In the genomic region with DNA sequence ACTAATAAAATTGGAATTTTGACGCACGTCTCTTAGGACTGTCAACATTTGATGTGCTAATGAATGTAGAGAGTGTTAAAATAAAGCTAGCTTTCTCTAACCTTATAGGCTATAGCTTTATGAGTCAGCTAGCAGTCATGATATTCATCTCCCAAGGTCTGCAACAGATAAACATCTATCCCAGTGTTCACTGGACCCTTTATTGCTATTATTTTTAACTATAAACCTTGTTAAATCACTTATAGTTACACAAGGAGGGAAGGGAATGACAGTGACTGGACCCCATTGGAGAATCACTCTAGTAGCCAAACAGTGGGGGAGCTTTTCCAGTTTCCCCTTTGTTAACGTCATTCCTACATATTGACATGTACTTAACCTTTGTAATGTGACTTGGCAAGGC, we compare ENCODE assay signal across 21 cellular contexts.
DNase-seq lines count a peak whose midpoint lies in the region; ATAC-seq and TF ChIP-seq lines count a peak whose summit lies in the region.
"Had no signal": no experiment of that assay in that cellular context is flagged by ENCODE, and none has a peak within 500 bp of the region (broad histone marks: within the 10 kb centered on the region; RNA-seq: fewer than 3 reads in every experiment).

No MANE protein-coding gene starts in this region.

- no peak overlapping the region for H3K23ac ChIP-seq in mesenchymal stem cell (ENCODE audit: low read length in 2 of 2)

- H3K79me1 ChIP-seq in mesenchymal stem cell (replicated peaks; ENCODE audit: low read length, poor library complexity, severe bottlenecking), result no peaks in the 10 kb centered on the region

- in situ Hi-C loops in Caki2 (cut with HindIII; ENCODE audit: low pct_unique_long_range_greater_than_20kb, low sequenced_read_pairs), result no loop called here

- no peak overlapping the region for H2BK5ac ChIP-seq in mesenchymal stem cell (ENCODE audit: low read depth, low read length, poor library complexity, severe bottlenecking)

- no peak overlapping the region for H3K4ac ChIP-seq in mesenchymal stem cell (ENCODE audit: low read depth in 1 of 2, low read length in 2 of 2)

- no peak overlapping the region for H3K4me3 ChIP-seq in fibroblast of mammary gland (ENCODE audit: control insufficient read depth, low read depth, low read length)
- no peak overlapping the region for H3K4me3 ChIP-seq in mesenchymal stem cell (ENCODE audit: insufficient read depth in 1 of 2, low read depth in 1 of 2, low read length in 2 of 2)
- H3K4me3 ChIP-seq: GM12878, GM23248, HAP-1 had no signal

- no peak overlapping the region for H3K4me2 ChIP-seq in mesenchymal stem cell (ENCODE audit: low read length, poor library complexity, severe bottlenecking)

- H2BK15ac ChIP-seq in mesenchymal stem cell (ENCODE audit: low read depth, poor library complexity, severe bottlenecking), result no peak overlapping the region

- H4K91ac ChIP-seq in mesenchymal stem cell (ENCODE audit: low read length), result no peak overlapping the region

- no peak overlapping the region for H2BK120ac ChIP-seq in mesenchymal stem cell (ENCODE audit: low read depth, low read length)

- no peak overlapping the region for H3K14ac ChIP-seq in mesenchymal stem cell (ENCODE audit: low read length in 2 of 2)

- H3K27me3 ChIP-seq in mesenchymal stem cell (ENCODE audit: control insufficient read depth in 1 of 2, insufficient read depth in 1 of 2, low read length in 2 of 2), result no peaks in the 10 kb centered on the region
- H3K27me3 ChIP-seq: BE2C had no signal

- ATAC-seq in SK-N-SH treated with all-trans-retinoic acid at 6 μM for 48 hours, result no peak
- ATAC-seq: GM12878 had no signal

- no peak overlapping the region for H2BK12ac ChIP-seq in mesenchymal stem cell (ENCODE audit: low read length in 2 of 2)

- no peaks in the 10 kb centered on the region for H3K36me3 ChIP-seq in mesenchymal stem cell (ENCODE audit: control insufficient read depth in 1 of 2, insufficient read depth in 2 of 2, low read depth in 1 of 2, low read length in 2 of 2)
- H3K36me3 ChIP-seq: BE2C, HAP-1 had no signal

- no peak overlapping the region for H3K18ac ChIP-seq in mesenchymal stem cell (ENCODE audit: low read depth in 1 of 2, low read length in 2 of 2)

- DNase-seq in Caki2 (ENCODE audit: low read depth) (peak; percentile 59), fibroblast of mammary gland (ENCODE audit: low read depth) (peak; percentile 14), mesenchymal stem cell (peak; percentile 44), renal cortical epithelial cell (ENCODE audit: low read depth) (peak; percentile 37), NCI-H2171 treated with DMSO at 0.1 percent for 48 hours (lab: John Stamatoyannopoulos, UW) (no peak), SW 1271 (lab: John Stamatoyannopoulos, UW) (no peak), GM03348 (ENCODE audit: low spot score) (no peak)
- DNase-seq: ACHN; BE2C; C1 segment of cervical spinal cord; Caco-2; CD4-positive, CD25-positive, alpha-beta regulatory T cell; CD8-positive, alpha-beta memory T cell; DMS153; DMS79 treated with DMSO at 0.1 percent for 48 hours; GF-D8; GM23248; KG1 had no signal

- H2AK5ac ChIP-seq in mesenchymal stem cell (ENCODE audit: low read length, severe bottlenecking), result no peak overlapping the region

- H3K27ac ChIP-seq in mesenchymal stem cell (ENCODE audit: low read length, poor library complexity, severe bottlenecking), result no peak overlapping the region
- H3K27ac ChIP-seq: GM23248 had no signal

- no peak for TF ChIP-seq CTCF in fibroblast of mammary gland (conservative IDR thresholded peaks at IDR 0.05; ENCODE audit: control insufficient read depth, insufficient read depth, low read depth, low read length)

- no peak overlapping the region for H3K9ac ChIP-seq in mesenchymal stem cell (ENCODE audit: low read length)
- H3K9ac ChIP-seq: GM23248 had no signal

- H2AFZ ChIP-seq in mesenchymal stem cell (ENCODE audit: low read depth, low read length), result no peak overlapping the region
- H2AFZ ChIP-seq: GM23248 had no signal

- WGBS in mesenchymal stem cell, result 17% methylated on average over 1 of the region's 3 CpGs

- peaks cover 3% of the 10 kb centered on the region for H3K4me1 ChIP-seq in mesenchymal stem cell (ENCODE audit: control insufficient read depth, insufficient read depth, low read depth, low read length)
- H3K4me1 ChIP-seq: BE2C, Caco-2 had no signal

- H4K8ac ChIP-seq in mesenchymal stem cell (ENCODE audit: low read length), result no peak overlapping the region

- no peaks in the 10 kb centered on the region for H3K9me3 ChIP-seq in mesenchymal stem cell (ENCODE audit: control insufficient read depth, low read length)
- H3K9me3 ChIP-seq: BE2C, Caco-2, HAP-1 had no signal

TF ChIP-seq in SK-N-SH treated with all-trans-retinoic acid at 6 μM for 48 hours, 23 proteins besides CTCF, POLR2A, EP300 and RAD21 (continues in another document):
- TF ChIP-seq, protein P1, sequence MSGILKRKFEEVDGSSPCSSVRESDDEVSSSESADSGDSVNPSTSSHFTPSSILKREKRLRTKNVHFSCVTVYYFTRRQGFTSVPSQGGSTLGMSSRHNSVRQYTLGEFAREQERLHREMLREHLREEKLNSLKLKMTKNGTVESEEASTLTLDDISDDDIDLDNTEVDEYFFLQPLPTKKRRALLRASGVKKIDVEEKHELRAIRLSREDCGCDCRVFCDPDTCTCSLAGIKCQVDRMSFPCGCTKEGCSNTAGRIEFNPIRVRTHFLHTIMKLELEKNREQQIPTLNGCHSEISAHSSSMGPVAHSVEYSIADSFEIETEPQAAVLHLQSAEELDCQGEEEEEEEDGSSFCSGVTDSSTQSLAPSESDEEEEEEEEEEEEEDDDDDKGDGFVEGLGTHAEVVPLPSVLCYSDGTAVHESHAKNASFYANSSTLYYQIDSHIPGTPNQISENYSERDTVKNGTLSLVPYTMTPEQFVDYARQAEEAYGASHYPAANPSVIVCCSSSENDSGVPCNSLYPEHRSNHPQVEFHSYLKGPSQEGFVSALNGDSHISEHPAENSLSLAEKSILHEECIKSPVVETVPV (CRISPR knock-in tag; IDR thresholded peaks at IDR 0.05), result no peak
- no peak for TF ChIP-seq OSR1 (CRISPR knock-in tag; IDR thresholded peaks at IDR 0.05)
- no peak for TF ChIP-seq ESRRG (CRISPR knock-in tag; IDR thresholded peaks at IDR 0.05)
- no peak for TF ChIP-seq ISL1 (CRISPR knock-in tag; IDR thresholded peaks at IDR 0.05)
- no peak for TF ChIP-seq ZNF565 (CRISPR knock-in tag; conservative IDR thresholded peaks at IDR 0.05; ENCODE audit: low read depth)
- TF ChIP-seq ZC3H10 (CRISPR knock-in tag; IDR thresholded peaks at IDR 0.05), result no peak
- TF ChIP-seq TCF4 (CRISPR knock-in tag; IDR thresholded peaks at IDR 0.05; ENCODE audit: borderline replicate concordance), result no peak
- no peak for TF ChIP-seq BACH2 (CRISPR knock-in tag; IDR thresholded peaks at IDR 0.05; ENCODE audit: borderline replicate concordance)
- TF ChIP-seq, protein P2, sequence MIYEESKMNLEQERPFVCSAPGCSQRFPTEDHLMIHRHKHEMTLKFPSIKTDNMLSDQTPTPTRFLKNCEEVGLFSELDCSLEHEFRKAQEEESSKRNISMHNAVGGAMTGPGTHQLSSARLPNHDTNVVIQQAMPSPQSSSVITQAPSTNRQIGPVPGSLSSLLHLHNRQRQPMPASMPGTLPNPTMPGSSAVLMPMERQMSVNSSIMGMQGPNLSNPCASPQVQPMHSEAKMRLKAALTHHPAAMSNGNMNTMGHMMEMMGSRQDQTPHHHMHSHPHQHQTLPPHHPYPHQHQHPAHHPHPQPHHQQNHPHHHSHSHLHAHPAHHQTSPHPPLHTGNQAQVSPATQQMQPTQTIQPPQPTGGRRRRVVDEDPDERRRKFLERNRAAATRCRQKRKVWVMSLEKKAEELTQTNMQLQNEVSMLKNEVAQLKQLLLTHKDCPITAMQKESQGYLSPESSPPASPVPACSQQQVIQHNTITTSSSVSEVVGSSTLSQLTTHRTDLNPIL (CRISPR knock-in tag; IDR thresholded peaks at IDR 0.05; ENCODE audit: low read depth), result no peak
- TF ChIP-seq, protein P3, sequence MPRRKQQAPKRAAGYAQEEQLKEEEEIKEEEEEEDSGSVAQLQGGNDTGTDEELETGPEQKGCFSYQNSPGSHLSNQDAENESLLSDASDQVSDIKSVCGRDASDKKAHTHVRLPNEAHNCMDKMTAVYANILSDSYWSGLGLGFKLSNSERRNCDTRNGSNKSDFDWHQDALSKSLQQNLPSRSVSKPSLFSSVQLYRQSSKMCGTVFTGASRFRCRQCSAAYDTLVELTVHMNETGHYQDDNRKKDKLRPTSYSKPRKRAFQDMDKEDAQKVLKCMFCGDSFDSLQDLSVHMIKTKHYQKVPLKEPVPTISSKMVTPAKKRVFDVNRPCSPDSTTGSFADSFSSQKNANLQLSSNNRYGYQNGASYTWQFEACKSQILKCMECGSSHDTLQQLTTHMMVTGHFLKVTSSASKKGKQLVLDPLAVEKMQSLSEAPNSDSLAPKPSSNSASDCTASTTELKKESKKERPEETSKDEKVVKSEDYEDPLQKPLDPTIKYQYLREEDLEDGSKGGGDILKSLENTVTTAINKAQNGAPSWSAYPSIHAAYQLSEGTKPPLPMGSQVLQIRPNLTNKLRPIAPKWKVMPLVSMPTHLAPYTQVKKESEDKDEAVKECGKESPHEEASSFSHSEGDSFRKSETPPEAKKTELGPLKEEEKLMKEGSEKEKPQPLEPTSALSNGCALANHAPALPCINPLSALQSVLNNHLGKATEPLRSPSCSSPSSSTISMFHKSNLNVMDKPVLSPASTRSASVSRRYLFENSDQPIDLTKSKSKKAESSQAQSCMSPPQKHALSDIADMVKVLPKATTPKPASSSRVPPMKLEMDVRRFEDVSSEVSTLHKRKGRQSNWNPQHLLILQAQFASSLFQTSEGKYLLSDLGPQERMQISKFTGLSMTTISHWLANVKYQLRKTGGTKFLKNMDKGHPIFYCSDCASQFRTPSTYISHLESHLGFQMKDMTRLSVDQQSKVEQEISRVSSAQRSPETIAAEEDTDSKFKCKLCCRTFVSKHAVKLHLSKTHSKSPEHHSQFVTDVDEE (CRISPR knock-in tag; IDR thresholded peaks at IDR 0.05), result no peak
- TF ChIP-seq SNAI2 (CRISPR knock-in tag; IDR thresholded peaks at IDR 0.05), result no peak
- no peak for TF ChIP-seq TOX (CRISPR knock-in tag; IDR thresholded peaks at IDR 0.05; ENCODE audit: borderline replicate concordance)
- no peak for TF ChIP-seq ZNF8 (CRISPR knock-in tag; IDR thresholded peaks at IDR 0.05)

Comparison
In these comparisons a context has a peak if more than half of its experiments do, and no peak if none do; other contexts are left out.
1. DNase-seq: peak in Caki2 (single experiment), fibroblast of mammary gland (single experiment), mesenchymal stem cell (single experiment) and renal cortical epithelial cell (single experiment); none in NCI-H2171 treated with DMSO at 0.1 percent for 48 hours (single experiment), SW 1271 (0 of 2) and GM03348 (single experiment).